ENCODE assay signal across 13 cellular contexts in the genomic region with DNA sequence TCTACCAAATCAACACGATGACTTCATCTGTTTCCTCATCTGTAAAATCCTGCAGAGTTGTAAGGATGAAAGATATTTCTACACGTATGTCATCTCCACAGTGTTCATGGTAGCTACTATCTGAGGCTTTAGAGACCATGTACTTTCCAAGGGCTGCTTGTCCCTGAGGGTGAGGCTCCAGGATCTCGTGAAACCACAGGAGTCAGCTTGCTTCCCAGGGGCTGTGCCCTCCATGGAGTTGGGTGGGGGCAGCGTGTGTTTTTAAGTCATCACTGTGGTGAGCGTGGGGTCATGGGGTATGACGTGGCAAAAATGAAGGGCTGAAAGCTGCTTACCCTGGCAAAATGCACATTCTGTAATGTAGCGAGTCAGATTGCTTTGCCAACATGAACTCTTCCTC.
A peak's percentile ranks its signal among the peaks of the same experiment; 100 is the strongest.
DNase-seq lines count a peak whose midpoint lies in the region; FAIRE-seq and TF ChIP-seq lines count a peak whose summit lies in the region.
"Had no signal": no experiment of that assay in that cellular context is flagged by ENCODE, and none has a peak within 500 bp of the region (broad histone marks: within the 10 kb centered on the region; RNA-seq: fewer than 3 reads in every experiment).

No MANE protein-coding gene starts in this region.

- TF ChIP-seq CTCF in AG04449 (IDR thresholded peaks at IDR 0.05; ENCODE audit: insufficient read depth, low read length, missing control alignments): no peak
- TF ChIP-seq CTCF in ascending aorta (IDR thresholded peaks at IDR 0.05): no peak

- POLR2A ChIA-PET in AG04449 (lab: Yijun Ruan, JAX): interaction anchor here (0.6 to 2.4 kb wide), 7 partner anchors 22 to 145 kb away, joined by 3 to 20 read pairs (median 4); no protein-coding TSS in a partner anchor
- POLR2A ChIA-PET in activated CD4-positive, alpha-beta T cell treated with anti-CD3 and anti-CD28 coated beads, Interleukin-2, amount 10 ng/mL, durations not matched to agents 7 days and 5 days (lab: Charles Lee): no interaction called here

- TF ChIP-seq POLR2A in GM12891 (IDR thresholded peaks at IDR 0.05; ENCODE audit: low read depth, low read length): no peak

- intact Hi-C loops in ascending aorta (cut with DNase I): loop anchor here (5.0 kb wide), 2 partner anchors 36 to 81 kb away; partner anchors contain the start of gene ASAP2

- no peaks in the 10 kb centered on the region for H3K27me3 ChIP-seq in ascending aorta
- H3K27me3 ChIP-seq: BE2C, cardiac muscle cell, right lobe of liver had no signal

- peak; percentile 72 for DNase-seq in AG04449 (ENCODE audit: low read depth, low spot score)
- DNase-seq in HS-5 (ENCODE audit: low read depth): peak; percentile 84
- peak in 1 of 2 donors; percentile 38 for DNase-seq in ascending aorta (ENCODE audit: low spot score in 2 of 2)
- DNase-seq in foreskin melanocyte: peak; percentile 81
- no peak for DNase-seq in activated T-cell treated with anti-CD3 and anti-CD28 coated beads for 4 hours
- no peak for DNase-seq in activated CD4-positive, alpha-beta T cell treated with anti-CD3 and anti-CD28 coated beads, Interleukin-2, amount 10 ng/mL, durations not matched to agents 7 days and 5 days
- no peak for DNase-seq in GM12891 (ENCODE audit: insufficient read length, low spot score)
- no peak for DNase-seq in GDM1 (lab: John Stamatoyannopoulos, UW)
- DNase-seq: BE2C, midbrain, NCI-H82, right lobe of liver had no signal

- no peak overlapping the region for H3K4me3 Mint-ChIP-seq in activated CD4-positive, alpha-beta T cell treated with anti-CD3 and anti-CD28 coated beads, Interleukin-2, amount 10 ng/mL, durations not matched to agents 7 days and 5 days

- H3K27me3 Mint-ChIP-seq in activated CD4-positive, alpha-beta T cell treated with anti-CD3 and anti-CD28 coated beads, Interleukin-2, amount 10 ng/mL, durations not matched to agents 7 days and 5 days: peaks cover 5% of the 10 kb centered on the region

- no peak for FAIRE-seq in GM12891 (lab: Jason Lieb, UNC)

- no peak overlapping the region for H3K27ac Mint-ChIP-seq in activated CD4-positive, alpha-beta T cell treated with anti-CD3 and anti-CD28 coated beads, Interleukin-2, amount 10 ng/mL, durations not matched to agents 7 days and 5 days

- no peaks in the 10 kb centered on the region for H3K9me3 Mint-ChIP-seq in activated CD4-positive, alpha-beta T cell treated with anti-CD3 and anti-CD28 coated beads, Interleukin-2, amount 10 ng/mL, durations not matched to agents 7 days and 5 days

- peaks cover 6 to 38% of the 10 kb centered on the region in 2 donors for H3K4me1 ChIP-seq in ascending aorta
- H3K4me1 ChIP-seq: BE2C had no signal

- peak overlapping the region; percentile 74 to 76 for H3K27ac ChIP-seq in ascending aorta
- H3K27ac ChIP-seq: cardiac muscle cell, right lobe of liver had no signal

- H3K4me3 ChIP-seq in AG04449 (ENCODE audit: low read depth, low read length) (no peak overlapping the region), ascending aorta (no peak overlapping the region)
- H3K4me3 ChIP-seq: cardiac muscle cell, right lobe of liver had no signal

- no peaks in the 10 kb centered on the region for H3K4me1 Mint-ChIP-seq in activated CD4-positive, alpha-beta T cell treated with anti-CD3 and anti-CD28 coated beads, Interleukin-2, amount 10 ng/mL, durations not matched to agents 7 days and 5 days

- CTCF ChIA-PET in AG04449 (lab: Yijun Ruan, JAX): interaction anchor here (1.1 to 3.2 kb wide), 8 partner anchors 12 to 148 kb away, joined by 3 to 8 read pairs (median 6); partner anchors contain the start of gene ASAP2
- CTCF ChIA-PET in activated CD4-positive, alpha-beta T cell treated with anti-CD3 and anti-CD28 coated beads, Interleukin-2, amount 10 ng/mL, durations not matched to agents 7 days and 5 days (lab: Charles Lee): interaction anchor here (1.1 to 1.8 kb wide), 2 partner anchors 10 to 15 kb away, joined by 3 to 4 read pairs; no protein-coding TSS in a partner anchor

- no peaks in the 10 kb centered on the region for H3K36me3 Mint-ChIP-seq in activated CD4-positive, alpha-beta T cell treated with anti-CD3 and anti-CD28 coated beads, Interleukin-2, amount 10 ng/mL, durations not matched to agents 7 days and 5 days (ENCODE audit: low read depth)

- H3K36me3 ChIP-seq in ascending aorta: no peaks in the 10 kb centered on the region
- H3K36me3 ChIP-seq: BE2C, cardiac muscle cell, right lobe of liver had no signal

- no peaks in the 10 kb centered on the region for H3K9me3 ChIP-seq in ascending aorta
- H3K9me3 ChIP-seq: BE2C, right lobe of liver had no signal

TF ChIP-seq in GM12891, 5 proteins besides CTCF, POLR2A, EP300 and RAD21:
- no peak for TF ChIP-seq SPI1 (IDR thresholded peaks at IDR 0.05; ENCODE audit: low read depth, low read length)
- no peak for TF ChIP-seq PAX5 (IDR thresholded peaks at IDR 0.05; ENCODE audit: insufficient read depth, low read length, severe bottlenecking)
- no peak for TF ChIP-seq TAF1 (IDR thresholded peaks at IDR 0.05; ENCODE audit: low read depth, low read length)
- TF ChIP-seq POLR2AphosphoS5 (IDR thresholded peaks at IDR 0.05; ENCODE audit: low read depth, low read length): no peak
- no peak for TF ChIP-seq POU2F2 (IDR thresholded peaks at IDR 0.05; ENCODE audit: low read depth, low read length)

Comparison
In these comparisons a context has a peak if more than half of its experiments do, and no peak if none do; other contexts are left out.
1. DNase-seq: peak in AG04449 (single experiment), HS-5 (single experiment) and foreskin melanocyte (single experiment); none in activated T-cell treated with anti-CD3 and anti-CD28 coated beads for 4 hours (single experiment), activated CD4-positive, alpha-beta T cell treated with anti-CD3 and anti-CD28 coated beads, Interleukin-2, amount 10 ng/mL, durations not matched to agents 7 days and 5 days (single experiment), GM12891 (single experiment) and GDM1 (single experiment).